In genomic region chr2:74472086-74472944, GRCh38 we compare ENCODE assay signal across 1 cellular context.
TF ChIP-seq lines count a peak whose summit lies in the region.

Gene MRPL53 (minus strand): TSS chr2:74472680. CDS start chr2:74472660, 20 bp downstream.

TF ChIP-seq in HepG2, 621 proteins besides CTCF, POLR2A, EP300 and RAD21 (continued from another document and continues in another):
- TF ChIP-seq CENPT (CRISPR knock-in tag; IDR thresholded peaks at IDR 0.05; ENCODE audit: low read depth) = peak; percentile 82; the same call in 1 of the 2 replicates
- peak; percentile 98 for TF ChIP-seq NFKB2 (CRISPR knock-in tag; IDR thresholded peaks at IDR 0.05; ENCODE audit: borderline replicate concordance)
- peak; percentile 97 for TF ChIP-seq PHF8 (CRISPR knock-in tag; IDR thresholded peaks at IDR 0.05)
- peak; percentile 87 for TF ChIP-seq ZSCAN25 (CRISPR knock-in tag; IDR thresholded peaks at IDR 0.05)
- peak; percentile 93; the same call in 1 of the 2 replicates for TF ChIP-seq ZNF720 (CRISPR knock-in tag; IDR thresholded peaks at IDR 0.05)
- peak; percentile 98 for TF ChIP-seq ETV5 (CRISPR knock-in tag; IDR thresholded peaks at IDR 0.05; ENCODE audit: borderline replicate concordance)
- peak; percentile 85; the same call in 1 of the 2 replicates for TF ChIP-seq ZNF256 (CRISPR knock-in tag; conservative IDR thresholded peaks at IDR 0.05)
- peak; percentile 80 for TF ChIP-seq CREB1 (IDR thresholded peaks at IDR 0.05)
- peak; percentile 95 for TF ChIP-seq CREB1 (CRISPR knock-in tag; IDR thresholded peaks at IDR 0.05)
- TF ChIP-seq REXO4 (CRISPR knock-in tag; IDR thresholded peaks at IDR 0.05; ENCODE audit: borderline replicate concordance) = peak; percentile 97
- TF ChIP-seq KAT8 (CRISPR knock-in tag; IDR thresholded peaks at IDR 0.05) = peak; percentile 99
- TF ChIP-seq ZNF672 (CRISPR knock-in tag; IDR thresholded peaks at IDR 0.05) = no peak
- no peak for TF ChIP-seq TCF7 (IDR thresholded peaks at IDR 0.05; ENCODE audit: low read depth)
- peak; percentile 79 for TF ChIP-seq FOXP4 (CRISPR knock-in tag; IDR thresholded peaks at IDR 0.05)
- peak; percentile 99 for TF ChIP-seq FUBP1 (CRISPR knock-in tag; IDR thresholded peaks at IDR 0.05; ENCODE audit: borderline replicate concordance)
- 0 out of 2 replicates have a peak, but pooled peaks have one; percentile 46 for TF ChIP-seq SOX13 (IDR thresholded peaks at IDR 0.05)
- peak; percentile 68 to 71; a peak in 3 of 4 replicates for TF ChIP-seq SOX13 (CRISPR knock-in tag; conservative IDR thresholded peaks at IDR 0.05 in 1 of 2, IDR thresholded peaks at IDR 0.05 in 1 of 2)
- TF ChIP-seq USF2 (IDR thresholded peaks at IDR 0.05; ENCODE audit: low read depth, low read length) = no peak
- no peak; the same call in 1 of the 2 replicates for TF ChIP-seq USF2 (CRISPR knock-in tag; IDR thresholded peaks at IDR 0.05; ENCODE audit: borderline replicate concordance)
- TF ChIP-seq KMT2B (CRISPR knock-in tag; IDR thresholded peaks at IDR 0.05) = peak; percentile 96
- TF ChIP-seq, protein P1, sequence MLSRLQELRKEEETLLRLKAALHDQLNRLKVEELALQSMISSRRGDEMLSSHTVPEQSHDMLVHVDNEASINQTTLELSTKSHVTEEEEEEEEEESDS (CRISPR knock-in tag; IDR thresholded peaks at IDR 0.05; ENCODE audit: borderline replicate concordance) = no peak
- no peak for TF ChIP-seq NR3C1 (CRISPR knock-in tag; IDR thresholded peaks at IDR 0.05)
- no peak for TF ChIP-seq PAWR (CRISPR knock-in tag; IDR thresholded peaks at IDR 0.05; ENCODE audit: borderline replicate concordance)
- peak; percentile 91; the same call in 1 of the 2 replicates for TF ChIP-seq ZNF616 (CRISPR knock-in tag; IDR thresholded peaks at IDR 0.05; ENCODE audit: low read depth)
- peak; percentile 85; the same call in 1 of the 2 replicates for TF ChIP-seq ZNF552 (CRISPR knock-in tag; IDR thresholded peaks at IDR 0.05; ENCODE audit: borderline replicate concordance)
- peak; percentile 97 for TF ChIP-seq ZNF547 (CRISPR knock-in tag; IDR thresholded peaks at IDR 0.05)
- TF ChIP-seq, protein P2, sequence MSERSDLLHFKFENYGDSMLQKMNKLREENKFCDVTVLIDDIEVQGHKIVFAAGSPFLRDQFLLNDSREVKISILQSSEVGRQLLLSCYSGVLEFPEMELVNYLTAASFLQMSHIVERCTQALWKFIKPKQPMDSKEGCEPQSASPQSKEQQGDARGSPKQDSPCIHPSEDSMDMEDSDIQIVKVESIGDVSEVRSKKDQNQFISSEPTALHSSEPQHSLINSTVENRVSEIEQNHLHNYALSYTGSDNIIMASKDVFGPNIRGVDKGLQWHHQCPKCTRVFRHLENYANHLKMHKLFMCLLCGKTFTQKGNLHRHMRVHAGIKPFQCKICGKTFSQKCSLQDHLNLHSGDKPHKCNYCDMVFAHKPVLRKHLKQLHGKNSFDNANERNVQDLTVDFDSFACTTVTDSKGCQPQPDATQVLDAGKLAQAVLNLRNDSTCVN (CRISPR knock-in tag; IDR thresholded peaks at IDR 0.05; ENCODE audit: borderline replicate concordance) = no peak; the same call in 1 of the 2 replicates
- TF ChIP-seq SIX4 (CRISPR knock-in tag; IDR thresholded peaks at IDR 0.05) = peak; percentile 38; the same call in 1 of the 2 replicates
- peak; percentile 69 for TF ChIP-seq DRAP1 (CRISPR knock-in tag; IDR thresholded peaks at IDR 0.05)
- TF ChIP-seq, protein P3, sequence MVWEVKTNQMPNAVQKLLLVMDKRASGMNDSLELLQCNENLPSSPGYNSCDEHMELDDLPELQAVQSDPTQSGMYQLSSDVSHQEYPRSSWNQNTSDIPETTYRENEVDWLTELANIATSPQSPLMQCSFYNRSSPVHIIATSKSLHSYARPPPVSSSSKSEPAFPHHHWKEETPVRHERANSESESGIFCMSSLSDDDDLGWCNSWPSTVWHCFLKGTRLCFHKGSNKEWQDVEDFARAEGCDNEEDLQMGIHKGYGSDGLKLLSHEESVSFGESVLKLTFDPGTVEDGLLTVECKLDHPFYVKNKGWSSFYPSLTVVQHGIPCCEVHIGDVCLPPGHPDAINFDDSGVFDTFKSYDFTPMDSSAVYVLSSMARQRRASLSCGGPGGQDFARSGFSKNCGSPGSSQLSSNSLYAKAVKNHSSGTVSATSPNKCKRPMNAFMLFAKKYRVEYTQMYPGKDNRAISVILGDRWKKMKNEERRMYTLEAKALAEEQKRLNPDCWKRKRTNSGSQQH (CRISPR knock-in tag; IDR thresholded peaks at IDR 0.05; ENCODE audit: low read depth) = peak; percentile 99
- peak; percentile 93 for TF ChIP-seq HDAC2 (CRISPR knock-in tag; IDR thresholded peaks at IDR 0.05)
- peak; percentile 91 for TF ChIP-seq MTA1 (CRISPR knock-in tag; IDR thresholded peaks at IDR 0.05; ENCODE audit: borderline replicate concordance)
- peak; percentile 91 for TF ChIP-seq ZNF160 (CRISPR knock-in tag; IDR thresholded peaks at IDR 0.05)
- TF ChIP-seq ZFP41 (CRISPR knock-in tag; IDR thresholded peaks at IDR 0.05; ENCODE audit: borderline replicate concordance) = peak; percentile 96; the same call in 1 of the 2 replicates
- no peak; the same call in 1 of the 2 replicates for TF ChIP-seq EHMT2 (IDR thresholded peaks at IDR 0.05; ENCODE audit: borderline replicate concordance, low read depth, low read length)
- TF ChIP-seq E2F5 (CRISPR knock-in tag; conservative IDR thresholded peaks at IDR 0.05) = peak; percentile 73; the same call in 1 of the 2 replicates
- TF ChIP-seq, protein P4, sequence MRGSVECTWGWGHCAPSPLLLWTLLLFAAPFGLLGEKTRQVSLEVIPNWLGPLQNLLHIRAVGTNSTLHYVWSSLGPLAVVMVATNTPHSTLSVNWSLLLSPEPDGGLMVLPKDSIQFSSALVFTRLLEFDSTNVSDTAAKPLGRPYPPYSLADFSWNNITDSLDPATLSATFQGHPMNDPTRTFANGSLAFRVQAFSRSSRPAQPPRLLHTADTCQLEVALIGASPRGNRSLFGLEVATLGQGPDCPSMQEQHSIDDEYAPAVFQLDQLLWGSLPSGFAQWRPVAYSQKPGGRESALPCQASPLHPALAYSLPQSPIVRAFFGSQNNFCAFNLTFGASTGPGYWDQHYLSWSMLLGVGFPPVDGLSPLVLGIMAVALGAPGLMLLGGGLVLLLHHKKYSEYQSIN (CRISPR knock-in tag; IDR thresholded peaks at IDR 0.05; ENCODE audit: borderline replicate concordance) = no peak; the same call in 1 of the 2 replicates
- peak; percentile 96 for TF ChIP-seq MXD4 (CRISPR knock-in tag; IDR thresholded peaks at IDR 0.05)
- TF ChIP-seq ZFP62 (CRISPR knock-in tag; IDR thresholded peaks at IDR 0.05) = no peak
- TF ChIP-seq ZNF546 (CRISPR knock-in tag; conservative IDR thresholded peaks at IDR 0.05) = peak; percentile 81; the same call in 1 of the 2 replicates
- no peak for TF ChIP-seq MAFG (CRISPR knock-in tag; IDR thresholded peaks at IDR 0.05)
- TF ChIP-seq ONECUT2 (CRISPR knock-in tag; IDR thresholded peaks at IDR 0.05) = no peak
- no peak; the same call in 1 of the 2 replicates for TF ChIP-seq JDP2 (CRISPR knock-in tag; IDR thresholded peaks at IDR 0.05; ENCODE audit: borderline replicate concordance)
- TF ChIP-seq SRY (CRISPR knock-in tag; IDR thresholded peaks at IDR 0.05) = peak; percentile 84
- TF ChIP-seq, protein P5, sequence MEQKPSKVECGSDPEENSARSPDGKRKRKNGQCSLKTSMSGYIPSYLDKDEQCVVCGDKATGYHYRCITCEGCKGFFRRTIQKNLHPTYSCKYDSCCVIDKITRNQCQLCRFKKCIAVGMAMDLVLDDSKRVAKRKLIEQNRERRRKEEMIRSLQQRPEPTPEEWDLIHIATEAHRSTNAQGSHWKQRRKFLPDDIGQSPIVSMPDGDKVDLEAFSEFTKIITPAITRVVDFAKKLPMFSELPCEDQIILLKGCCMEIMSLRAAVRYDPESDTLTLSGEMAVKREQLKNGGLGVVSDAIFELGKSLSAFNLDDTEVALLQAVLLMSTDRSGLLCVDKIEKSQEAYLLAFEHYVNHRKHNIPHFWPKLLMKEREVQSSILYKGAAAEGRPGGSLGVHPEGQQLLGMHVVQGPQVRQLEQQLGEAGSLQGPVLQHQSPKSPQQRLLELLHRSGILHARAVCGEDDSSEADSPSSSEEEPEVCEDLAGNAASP (CRISPR knock-in tag; IDR thresholded peaks at IDR 0.05; ENCODE audit: borderline replicate concordance) = peak; percentile 71; the same call in 1 of the 2 replicates
- peak; percentile 57; the same call in 1 of the 2 replicates for TF ChIP-seq ZNF354B (CRISPR knock-in tag; IDR thresholded peaks at IDR 0.05)
- TF ChIP-seq CHD2 (IDR thresholded peaks at IDR 0.05; ENCODE audit: low read depth, low read length) = 0 out of 2 replicates have a peak, but pooled peaks have one; percentile 62
- TF ChIP-seq ZNF329 (CRISPR knock-in tag; IDR thresholded peaks at IDR 0.05; ENCODE audit: low read depth) = peak; percentile 82
- peak; percentile 97 for TF ChIP-seq ZNF761 (CRISPR knock-in tag; conservative IDR thresholded peaks at IDR 0.05)
- no peak for TF ChIP-seq SYNCRIP (IDR thresholded peaks at IDR 0.05; ENCODE audit: insufficient read depth, low read depth, low read length)
- TF ChIP-seq GMEB2 (CRISPR knock-in tag; IDR thresholded peaks at IDR 0.05; ENCODE audit: low read depth) = peak; percentile 69
- no peak for TF ChIP-seq ZNF432 (CRISPR knock-in tag; IDR thresholded peaks at IDR 0.05; ENCODE audit: borderline replicate concordance)
- peak; percentile 90 for TF ChIP-seq ISL2 (CRISPR knock-in tag; IDR thresholded peaks at IDR 0.05)
- TF ChIP-seq, protein P6, sequence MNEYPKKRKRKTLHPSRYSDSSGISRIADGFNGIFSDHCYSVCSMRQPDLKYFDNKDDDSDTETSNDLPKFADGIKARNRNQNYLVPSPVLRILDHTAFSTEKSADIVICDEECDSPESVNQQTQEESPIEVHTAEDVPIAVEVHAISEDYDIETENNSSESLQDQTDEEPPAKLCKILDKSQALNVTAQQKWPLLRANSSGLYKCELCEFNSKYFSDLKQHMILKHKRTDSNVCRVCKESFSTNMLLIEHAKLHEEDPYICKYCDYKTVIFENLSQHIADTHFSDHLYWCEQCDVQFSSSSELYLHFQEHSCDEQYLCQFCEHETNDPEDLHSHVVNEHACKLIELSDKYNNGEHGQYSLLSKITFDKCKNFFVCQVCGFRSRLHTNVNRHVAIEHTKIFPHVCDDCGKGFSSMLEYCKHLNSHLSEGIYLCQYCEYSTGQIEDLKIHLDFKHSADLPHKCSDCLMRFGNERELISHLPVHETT (CRISPR knock-in tag; conservative IDR thresholded peaks at IDR 0.05) = peak; percentile 84
